8 cellular contexts compared by ENCODE assay signal in the genomic region with DNA sequence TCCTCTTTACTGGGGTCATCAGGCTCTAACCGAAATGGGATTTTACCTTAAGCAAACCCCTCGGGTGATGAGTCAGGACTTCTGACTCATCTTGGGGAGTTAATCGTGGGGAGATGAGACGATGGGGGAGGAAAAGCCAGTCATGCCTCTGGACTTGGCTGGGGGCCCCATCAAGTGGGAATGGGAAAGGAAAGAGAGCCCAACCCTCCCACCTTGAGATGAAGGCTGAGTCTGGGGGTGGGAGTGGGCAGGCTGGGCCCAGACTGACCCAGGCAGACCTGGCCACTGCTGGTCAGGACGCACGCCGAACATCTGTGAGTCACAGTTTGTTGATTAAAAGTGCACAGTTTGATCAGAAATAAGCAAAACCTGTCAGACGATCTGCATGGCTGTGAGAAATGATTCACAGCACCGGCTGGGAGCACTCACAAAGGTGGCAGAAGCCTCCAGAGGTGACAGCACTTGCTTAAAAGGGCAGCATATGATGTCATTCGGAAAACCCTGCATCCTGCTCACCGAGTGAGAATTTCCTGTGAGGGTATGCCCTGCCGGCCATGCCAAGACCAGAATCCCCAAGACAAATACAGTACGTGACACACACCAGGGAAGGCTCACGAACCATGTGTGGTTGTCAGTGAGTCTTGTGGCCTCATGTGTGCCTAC. TPM values are rescaled to one million over a fixed set of nuclear protein-coding genes. Genes with fewer than 3 reads are reported as not detected.
DNase-seq lines count a peak whose midpoint lies in the region; ATAC-seq and TF ChIP-seq lines count a peak whose summit lies in the region.

No MANE protein-coding gene starts in this region.

- H4K20me1 ChIP-seq in smooth muscle cell (ENCODE audit: low read depth) = no peaks in the 10 kb centered on the region

- no peaks in the 10 kb centered on the region for H3K36me3 Mint-ChIP-seq in T-helper 1 cell treated with Interleukin-12 subunit alpha and Interleukin-12 subunit beta and Interleukin-4 antibody, amounts not matched to agents 30 μg/mL and 1 μg/mL, for 36 hours (ENCODE audit: low read depth)

- H3K9me3 ChIP-seq in heart left ventricle (no peaks in the 10 kb centered on the region), smooth muscle cell (replicated peaks; ENCODE audit: low read depth) (no peaks in the 10 kb centered on the region), testis (no peaks in the 10 kb centered on the region)

- no peaks in the 10 kb centered on the region for H3K27me3 Mint-ChIP-seq in T-helper 1 cell treated with Interleukin-12 subunit alpha and Interleukin-12 subunit beta and Interleukin-4 antibody, amounts not matched to agents 30 μg/mL and 1 μg/mL, for 36 hours (ENCODE audit: low read depth)

- H3K4me3 ChIP-seq in heart left ventricle = no peak overlapping the region
- no peak overlapping the region for H3K4me3 ChIP-seq in smooth muscle cell
- H3K4me3 ChIP-seq in testis = no peak overlapping the region

- DNase-seq in heart left ventricle = peak in 2 of 5 donors; percentile 28 to 62
- no peak for DNase-seq in Right ventricle myocardium superior
- no peak for DNase-seq in smooth muscle cell (lab: John Stamatoyannopoulos, UW; ENCODE audit: unreplicated experiment)
- DNase-seq in Ammon's horn (ENCODE audit: low spot score) = no peak
- no peak for DNase-seq in testis

- H3K4me2 ChIP-seq in smooth muscle cell = peak overlapping the region; percentile 46

- H3K4me3 Mint-ChIP-seq in T-helper 1 cell treated with Interleukin-12 subunit alpha and Interleukin-12 subunit beta and Interleukin-4 antibody, amounts not matched to agents 30 μg/mL and 1 μg/mL, for 36 hours = peak overlapping the region; percentile 45

- peaks cover 0 to 56% (median 20%) of the 10 kb centered on the region in 12 donors for H3K4me1 ChIP-seq in heart left ventricle
- peaks cover 5% of the 10 kb centered on the region for H3K4me1 ChIP-seq in smooth muscle cell (ENCODE audit: low read depth)
- peaks cover 7% of the 10 kb centered on the region for H3K4me1 ChIP-seq in testis

- H3K79me2 ChIP-seq in smooth muscle cell (ENCODE audit: low read depth) = peaks cover 2% of the 10 kb centered on the region

- 48 to 71% (median 58%) methylated on average over 14 of the region's 14 CpGs for WGBS in heart left ventricle, 4 donors
- WGBS in smooth muscle cell (ENCODE audit: low lambda C conversion rate) = 10% methylated on average over 14 of the region's 14 CpGs
- WGBS in testis, 2 donors = 67 to 69% methylated on average over 14 of the region's 14 CpGs

- H3K27ac ChIP-seq in heart left ventricle (peak overlapping the region in 7 of 12 donors; percentile 17 to 73 (median 46)), smooth muscle cell (ENCODE audit: low read depth) (peak overlapping the region; percentile 95), testis (no peak overlapping the region)

- peak overlapping the region; percentile 89 for H3K27ac Mint-ChIP-seq in T-helper 1 cell treated with Interleukin-12 subunit alpha and Interleukin-12 subunit beta and Interleukin-4 antibody, amounts not matched to agents 30 μg/mL and 1 μg/mL, for 36 hours

- TF ChIP-seq POLR2A in heart left ventricle (IDR thresholded peaks at IDR 0.05) (no peak), testis (IDR thresholded peaks at IDR 0.05) (no peak)

- H3K9me3 Mint-ChIP-seq in T-helper 1 cell treated with Interleukin-12 subunit alpha and Interleukin-12 subunit beta and Interleukin-4 antibody, amounts not matched to agents 30 μg/mL and 1 μg/mL, for 36 hours = no peaks in the 10 kb centered on the region

- H2AFZ ChIP-seq in smooth muscle cell (ENCODE audit: low read depth) = no peak overlapping the region

- peak overlapping the region; percentile 73 for H3K9ac ChIP-seq in smooth muscle cell (ENCODE audit: low read depth)

- H3K27me3 ChIP-seq in heart left ventricle (no peaks in the 10 kb centered on the region), smooth muscle cell (ENCODE audit: low read depth) (no peaks in the 10 kb centered on the region), testis (no peaks in the 10 kb centered on the region)

- peaks cover 12% of the 10 kb centered on the region for H3F3A ChIP-seq in smooth muscle cell (ENCODE audit: low read depth)

- H3K4me1 Mint-ChIP-seq in T-helper 1 cell treated with Interleukin-12 subunit alpha and Interleukin-12 subunit beta and Interleukin-4 antibody, amounts not matched to agents 30 μg/mL and 1 μg/mL, for 36 hours (ENCODE audit: low read depth) = peaks cover 25% of the 10 kb centered on the region

- H3K36me3 ChIP-seq in heart left ventricle = peaks cover 0 to 37% (median 9%) of the 10 kb centered on the region in 9 donors
- H3K36me3 ChIP-seq in smooth muscle cell (ENCODE audit: low read depth) = no peaks in the 10 kb centered on the region
- H3K36me3 ChIP-seq in testis (ENCODE audit: low read depth, missing control alignments) = no peaks in the 10 kb centered on the region

- ATAC-seq in heart left ventricle (peak; percentile 42 to 75 (median 58)), Right ventricle myocardium superior (ENCODE audit: poor library complexity) (no peak), HG02884 (IDR thresholded peaks at IDR 0.05; ENCODE audit: unreplicated experiment) (peak; percentile 56), esophagus mucosa (peak; percentile 86)

- TF ChIP-seq CTCF in heart left ventricle (IDR thresholded peaks at IDR 0.05) (no peak), smooth muscle cell (IDR thresholded peaks at IDR 0.05; ENCODE audit: borderline replicate concordance, insufficient read depth, poor library complexity, severe bottlenecking) (no peak), testis (IDR thresholded peaks at IDR 0.05) (no peak)

- intact Hi-C loops in heart left ventricle (cut with DNase I) = loop anchor here in 2 of 10 donors (5.0 kb wide), 2 partner anchors 37 to 48 kb away; no protein-coding TSS in a partner anchor
- intact Hi-C loops in Right ventricle myocardium superior (cut with DNase I) = no loop called here
- intact Hi-C loops in testis (cut with DNase I; ENCODE audit: low total_unique reads) = loop anchor here (10.0 kb wide), 2 partner anchors 91 to 541 kb away; no protein-coding TSS in a partner anchor

RNA-seq across cellular contexts. Expression of gene SLC25A51, which starts 50.0 kb away (rescaled TPM):
- total RNA-seq in heart left ventricle (10 to 100 TPM; 18.9 to 27.6 (median 22.9) TPM), Right ventricle myocardium superior (20.0 TPM), esophagus mucosa (20.8 TPM), smooth muscle cell (32.0 and 42.9 TPM in 2 replicates), testis (10 to 100 TPM; 19.1 to 27.4 TPM)
- polyA plus RNA-seq in heart left ventricle (10 to 100 TPM in 1 of 2 donors, 1 to 10 TPM in 1; 8.6 to 16.1 TPM), smooth muscle cell (6.5 and 13.0 TPM in 2 replicates), testis (ENCODE audit: insufficient read depth, low read depth, low replicate concordance) (18.4 TPM)

Comparison
In these comparisons a context has a peak if more than half of its experiments do, and no peak if none do; other contexts are left out.
1. H3K27ac ChIP-seq: peak in heart left ventricle (7 of 12) and smooth muscle cell (single experiment); none in testis (0 of 2).